Comparison of ENCODE assay signal across 24 cellular contexts in the genomic region with DNA sequence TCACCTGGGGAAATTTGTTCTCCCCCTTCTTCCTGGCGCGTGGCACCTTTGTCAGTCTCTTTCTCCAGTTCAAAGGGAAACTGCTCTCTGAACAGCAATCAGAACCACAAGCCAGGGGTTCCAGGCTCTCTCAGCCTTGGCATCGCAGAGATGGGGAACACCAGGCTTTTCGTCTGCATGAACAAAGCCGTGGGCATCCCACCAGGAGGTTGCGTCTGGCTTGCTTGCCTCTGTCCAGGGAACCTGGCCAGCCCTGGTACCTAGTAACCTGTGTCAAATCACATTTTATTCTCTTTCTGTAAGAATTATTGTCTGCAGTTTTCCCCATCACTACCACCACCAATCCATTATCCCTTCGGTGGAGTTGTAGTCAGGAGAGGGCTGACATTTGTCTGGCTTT.
A peak's percentile ranks its signal among the peaks of the same experiment; 100 is the strongest.
DNase-seq lines count a peak whose midpoint lies in the region; ATAC-seq and TF ChIP-seq lines count a peak whose summit lies in the region.
"Had no signal": no experiment of that assay in that cellular context is flagged by ENCODE, and none has a peak within 500 bp of the region (broad histone marks: within the 10 kb centered on the region; RNA-seq: fewer than 3 reads in every experiment).

No MANE protein-coding gene starts in this region.

- H3K4me2 ChIP-seq in MM.1S (ENCODE audit: low read depth, low read length): no peak overlapping the region
- H3K4me2 ChIP-seq: A549, BLaER1 had no signal

- H3K27ac ChIP-seq in right atrium auricular region: no peak overlapping the region
- no peak overlapping the region for H3K27ac ChIP-seq in stomach
- no peak overlapping the region for H3K27ac ChIP-seq in MM.1S (ENCODE audit: low read length)
- H3K27ac ChIP-seq: 22Rv1, A549, BLaER1 had no signal

- H3K36me3 ChIP-seq in right atrium auricular region (no peaks in the 10 kb centered on the region), stomach (no peaks in the 10 kb centered on the region), MM.1S (replicated peaks; ENCODE audit: insufficient read depth, low read length) (no peaks in the 10 kb centered on the region)
- H3K36me3 ChIP-seq: BE2C, BLaER1 had no signal

- no peak overlapping the region for H3K27ac Mint-ChIP-seq in activated CD8-positive, alpha-beta memory T cell treated with anti-CD3 and anti-CD28 coated beads, Interleukin-2, amount 10 ng/mL, durations not matched to agents 7 days and 5 days
- H3K27ac Mint-ChIP-seq: CD4-positive, CD25-positive, alpha-beta regulatory T cell had no signal

- H3K9me2 ChIP-seq in MM.1S (replicated peaks; ENCODE audit: insufficient read depth, low read length): no peaks in the 10 kb centered on the region

- TF ChIP-seq POLR2A in stomach (IDR thresholded peaks at IDR 0.05): no peak

- H3K9me3 ChIP-seq in right atrium auricular region (peaks cover 0 to 10% of the 10 kb centered on the region in 2 donors), stomach (peaks cover 0 to 12% (median 6%) of the 10 kb centered on the region in 4 donors), MM.1S (replicated peaks; ENCODE audit: insufficient read depth, low read length) (no peaks in the 10 kb centered on the region)
- H3K9me3 ChIP-seq: BE2C had no signal

- H3K4me3 ChIP-seq in right atrium auricular region: no peak overlapping the region
- no peak overlapping the region for H3K4me3 ChIP-seq in stomach
- no peak overlapping the region for H3K4me3 ChIP-seq in MM.1S (ENCODE audit: low read length)
- H3K4me3 ChIP-seq: A549, BLaER1, GM12878 had no signal

- peaks cover 60% of the 10 kb centered on the region for H3K27me3 Mint-ChIP-seq in activated CD8-positive, alpha-beta memory T cell treated with anti-CD3 and anti-CD28 coated beads, Interleukin-2, amount 10 ng/mL, durations not matched to agents 7 days and 5 days

- CTCF ChIA-PET in activated CD8-positive, alpha-beta memory T cell treated with anti-CD3 and anti-CD28 coated beads, Interleukin-2, amount 10 ng/mL, durations not matched to agents 7 days and 5 days (lab: Charles Lee): no interaction called here

- no peaks in the 10 kb centered on the region for H3F3A ChIP-seq in MM.1S (ENCODE audit: insufficient read depth, low read length)

- H3K27me3 ChIP-seq in right atrium auricular region: no peaks in the 10 kb centered on the region
- peaks cover 17 to 63% (median 43%) of the 10 kb centered on the region in 3 donors for H3K27me3 ChIP-seq in stomach
- H3K27me3 ChIP-seq in MM.1S (replicated peaks; ENCODE audit: insufficient read depth, low read length): peaks cover 17% of the 10 kb centered on the region

- no peak overlapping the region for H3K4me3 Mint-ChIP-seq in activated CD8-positive, alpha-beta memory T cell treated with anti-CD3 and anti-CD28 coated beads, Interleukin-2, amount 10 ng/mL, durations not matched to agents 7 days and 5 days
- H3K4me3 Mint-ChIP-seq: CD4-positive, alpha-beta memory T cell; CD4-positive, CD25-positive, alpha-beta regulatory T cell; CD8-positive, alpha-beta memory T cell had no signal

- H3K36me3 Mint-ChIP-seq in activated CD8-positive, alpha-beta memory T cell treated with anti-CD3 and anti-CD28 coated beads, Interleukin-2, amount 10 ng/mL, durations not matched to agents 7 days and 5 days: no peaks in the 10 kb centered on the region

- intact Hi-C loops in Right ventricle myocardium superior (cut with DNase I) (no loop called here), stomach (cut with DNase I; ENCODE audit: low total_unique reads) (loop anchor here (5.0 kb wide), 1 partner anchor 97 kb away; no protein-coding TSS in a partner anchor)

- DNase-seq in activated CD8-positive, alpha-beta memory T cell treated with anti-CD3 and anti-CD28 coated beads, Interleukin-2, amount 10 ng/mL, durations not matched to agents 7 days and 5 days: peak; percentile 22
- DNase-seq in activated CD8-positive, alpha-beta memory T cell treated with anti-CD3 and anti-CD28 coated beads for 24 hours: no peak
- peak; percentile 23 for DNase-seq in right atrium auricular region (ENCODE audit: low spot score)
- DNase-seq in Right ventricle myocardium superior: no peak
- DNase-seq in mucosa of gallbladder (ENCODE audit: low spot score): peak; percentile 2
- peak; percentile 21 for DNase-seq in stomach
- DNase-seq in GOT3 (lab: John Stamatoyannopoulos, UW): no peak
- no peak for DNase-seq in MM.1S
- DNase-seq: BE2C; C1 segment of cervical spinal cord; CD4-positive, alpha-beta memory T cell; CD4-positive, CD25-positive, alpha-beta regulatory T cell; CD8-positive, alpha-beta memory T cell; COR-L47; DMS 273 treated with DMSO at 0.1 percent for 48 hours; DMS153; DMS53; DMS79; EL; GDM1 had no signal

- no peaks in the 10 kb centered on the region for H3K4me1 Mint-ChIP-seq in activated CD8-positive, alpha-beta memory T cell treated with anti-CD3 and anti-CD28 coated beads, Interleukin-2, amount 10 ng/mL, durations not matched to agents 7 days and 5 days

- H4K20me1 ChIP-seq in MM.1S (ENCODE audit: insufficient read depth, low read length): no peaks in the 10 kb centered on the region

- H2AFZ ChIP-seq in MM.1S (ENCODE audit: low read length): no peak overlapping the region

- WGBS in stomach, 5 donors: 84 to 94% (median 87%) methylated on average over 7 of the region's 7 CpGs

- TF ChIP-seq EP300 in stomach (IDR thresholded peaks at IDR 0.05): no peak

- TF ChIP-seq CTCF in right atrium auricular region (IDR thresholded peaks at IDR 0.05): no peak
- no peak for TF ChIP-seq CTCF in stomach (IDR thresholded peaks at IDR 0.05)
- TF ChIP-seq CTCF in MM.1S (IDR thresholded peaks at IDR 0.05; ENCODE audit: low read length): no peak

- H3K4me1 ChIP-seq in right atrium auricular region: peaks cover 0 to 18% of the 10 kb centered on the region in 2 donors
- H3K4me1 ChIP-seq in stomach: peaks cover 13 to 21% (median 16%) of the 10 kb centered on the region in 4 donors
- H3K4me1 ChIP-seq in MM.1S (ENCODE audit: low read length): no peaks in the 10 kb centered on the region
- H3K4me1 ChIP-seq: BE2C had no signal

- no peak for ATAC-seq in activated CD8-positive, alpha-beta memory T cell treated with anti-CD3 and anti-CD28 coated beads, Interleukin-2, amount 10 ng/mL, durations not matched to agents 7 days and 5 days
- ATAC-seq in Right ventricle myocardium superior (ENCODE audit: poor library complexity): no peak
- ATAC-seq: GM12878 had no signal

- no peaks in the 10 kb centered on the region for H3K9me3 Mint-ChIP-seq in activated CD8-positive, alpha-beta memory T cell treated with anti-CD3 and anti-CD28 coated beads, Interleukin-2, amount 10 ng/mL, durations not matched to agents 7 days and 5 days (ENCODE audit: low read depth)

- H3K9ac ChIP-seq in MM.1S (ENCODE audit: low read length): no peak overlapping the region
- H3K9ac ChIP-seq: BLaER1 had no signal

- H3K79me2 ChIP-seq in MM.1S (ENCODE audit: low read length): no peaks in the 10 kb centered on the region

Comparison
In these comparisons a context has a peak if more than half of its experiments do, and no peak if none do; other contexts are left out.
1. DNase-seq: peak in activated CD8-positive, alpha-beta memory T cell treated with anti-CD3 and anti-CD28 coated beads, Interleukin-2, amount 10 ng/mL, durations not matched to agents 7 days and 5 days (single experiment), right atrium auricular region (single experiment), mucosa of gallbladder (single experiment) and stomach (single experiment); none in activated CD8-positive, alpha-beta memory T cell treated with anti-CD3 and anti-CD28 coated beads for 24 hours (single experiment), Right ventricle myocardium superior (single experiment), GOT3 (single experiment) and MM.1S (single experiment).